In the genomic region with DNA sequence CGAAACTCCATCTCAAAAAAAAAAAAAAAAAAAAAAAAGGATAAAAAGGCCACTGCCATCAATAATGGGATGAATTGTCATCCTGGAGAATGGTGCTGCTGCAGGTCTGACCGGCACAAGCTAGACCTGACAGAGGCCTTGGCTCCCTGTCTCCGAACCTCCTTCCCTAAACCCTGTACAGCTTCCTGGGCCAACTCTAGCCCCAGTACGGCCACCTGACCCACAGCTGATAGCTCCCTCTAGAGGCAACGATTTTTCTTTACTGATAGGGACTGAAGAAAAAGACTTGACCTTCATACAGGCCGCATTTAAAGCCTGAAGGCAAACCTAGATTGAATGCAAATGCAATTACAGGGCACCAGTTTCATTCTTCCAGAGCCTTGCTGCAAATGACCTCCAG, we compare ENCODE assay signal across 1 cellular context.
TF ChIP-seq lines count a peak whose summit lies in the region.

No MANE protein-coding gene starts in this region.

TF ChIP-seq in H1, 55 proteins besides CTCF, POLR2A, EP300 and RAD21:
- TF ChIP-seq KDM1A (IDR thresholded peaks at IDR 0.05; ENCODE audit: borderline replicate concordance, low read length) (no peak), GABPA (IDR thresholded peaks at IDR 0.05; ENCODE audit: borderline replicate concordance, insufficient read depth, low read length) (peak; percentile 45; the same call in 1 of the 2 replicates), HDAC6 (IDR thresholded peaks at IDR 0.05; ENCODE audit: low read depth, low read length) (no peak), RFX5 (IDR thresholded peaks at IDR 0.05; ENCODE audit: borderline replicate concordance, low read depth, low read length) (no peak), RBBP5 (IDR thresholded peaks at IDR 0.05; ENCODE audit: borderline replicate concordance, low read depth, low read length) (no peak), ASH2L (IDR thresholded peaks at IDR 0.05; ENCODE audit: low read length) (no peak), PHF8 (conservative IDR thresholded peaks at IDR 0.05; ENCODE audit: low read depth, low read length) (no peak), CREB1 (IDR thresholded peaks at IDR 0.05) (no peak), SP4 (IDR thresholded peaks at IDR 0.05; ENCODE audit: low read length) (no peak), NANOG (IDR thresholded peaks at IDR 0.05; ENCODE audit: insufficient read depth, low read depth, low read length, poor library complexity, severe bottlenecking) (no peak), CTBP2 (IDR thresholded peaks at IDR 0.05; ENCODE audit: borderline replicate concordance, insufficient read depth, insufficient read length, low read length) (no peak), TEAD4 (IDR thresholded peaks at IDR 0.05; ENCODE audit: low read depth, low read length) (peak; percentile 86), TCF12 (IDR thresholded peaks at IDR 0.05; ENCODE audit: low read depth, low read length) (no peak), CEBPB (IDR thresholded peaks at IDR 0.05; ENCODE audit: low read depth, low read length) (no peak), POLR2AphosphoS5 (IDR thresholded peaks at IDR 0.05; ENCODE audit: low read depth, low read length) (no peak), SRF (IDR thresholded peaks at IDR 0.05; ENCODE audit: low read depth, low read length) (no peak), SIN3A (conservative IDR thresholded peaks at IDR 0.05 in 1 of 2, IDR thresholded peaks at IDR 0.05 in 1 of 2; ENCODE audit: low read depth in 1 of 2, low read length in 2 of 2) (no peak; a peak in 1 of 4 replicates)
- TF ChIP-seq, protein P1, sequence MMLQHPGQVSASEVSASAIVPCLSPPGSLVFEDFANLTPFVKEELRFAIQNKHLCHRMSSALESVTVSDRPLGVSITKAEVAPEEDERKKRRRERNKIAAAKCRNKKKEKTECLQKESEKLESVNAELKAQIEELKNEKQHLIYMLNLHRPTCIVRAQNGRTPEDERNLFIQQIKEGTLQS (IDR thresholded peaks at IDR 0.05; ENCODE audit: insufficient read depth, low read depth, low read length) = 0 out of 2 replicates have a peak, but pooled peaks have one; percentile 41
- TF ChIP-seq, protein P2, sequence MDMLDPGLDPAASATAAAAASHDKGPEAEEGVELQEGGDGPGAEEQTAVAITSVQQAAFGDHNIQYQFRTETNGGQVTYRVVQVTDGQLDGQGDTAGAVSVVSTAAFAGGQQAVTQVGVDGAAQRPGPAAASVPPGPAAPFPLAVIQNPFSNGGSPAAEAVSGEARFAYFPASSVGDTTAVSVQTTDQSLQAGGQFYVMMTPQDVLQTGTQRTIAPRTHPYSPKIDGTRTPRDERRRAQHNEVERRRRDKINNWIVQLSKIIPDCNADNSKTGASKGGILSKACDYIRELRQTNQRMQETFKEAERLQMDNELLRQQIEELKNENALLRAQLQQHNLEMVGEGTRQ (IDR thresholded peaks at IDR 0.05; ENCODE audit: low read length) = peak; percentile 53; the same call in 1 of the 2 replicates
- TF ChIP-seq, protein P3, sequence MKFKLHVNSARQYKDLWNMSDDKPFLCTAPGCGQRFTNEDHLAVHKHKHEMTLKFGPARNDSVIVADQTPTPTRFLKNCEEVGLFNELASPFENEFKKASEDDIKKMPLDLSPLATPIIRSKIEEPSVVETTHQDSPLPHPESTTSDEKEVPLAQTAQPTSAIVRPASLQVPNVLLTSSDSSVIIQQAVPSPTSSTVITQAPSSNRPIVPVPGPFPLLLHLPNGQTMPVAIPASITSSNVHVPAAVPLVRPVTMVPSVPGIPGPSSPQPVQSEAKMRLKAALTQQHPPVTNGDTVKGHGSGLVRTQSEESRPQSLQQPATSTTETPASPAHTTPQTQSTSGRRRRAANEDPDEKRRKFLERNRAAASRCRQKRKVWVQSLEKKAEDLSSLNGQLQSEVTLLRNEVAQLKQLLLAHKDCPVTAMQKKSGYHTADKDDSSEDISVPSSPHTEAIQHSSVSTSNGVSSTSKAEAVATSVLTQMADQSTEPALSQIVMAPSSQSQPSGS (IDR thresholded peaks at IDR 0.05; ENCODE audit: low read length) = no peak
- TF ChIP-seq, protein P4, sequence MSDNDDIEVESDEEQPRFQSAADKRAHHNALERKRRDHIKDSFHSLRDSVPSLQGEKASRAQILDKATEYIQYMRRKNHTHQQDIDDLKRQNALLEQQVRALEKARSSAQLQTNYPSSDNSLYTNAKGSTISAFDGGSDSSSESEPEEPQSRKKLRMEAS (IDR thresholded peaks at IDR 0.05) = no peak
- TF ChIP-seq, protein P5, sequence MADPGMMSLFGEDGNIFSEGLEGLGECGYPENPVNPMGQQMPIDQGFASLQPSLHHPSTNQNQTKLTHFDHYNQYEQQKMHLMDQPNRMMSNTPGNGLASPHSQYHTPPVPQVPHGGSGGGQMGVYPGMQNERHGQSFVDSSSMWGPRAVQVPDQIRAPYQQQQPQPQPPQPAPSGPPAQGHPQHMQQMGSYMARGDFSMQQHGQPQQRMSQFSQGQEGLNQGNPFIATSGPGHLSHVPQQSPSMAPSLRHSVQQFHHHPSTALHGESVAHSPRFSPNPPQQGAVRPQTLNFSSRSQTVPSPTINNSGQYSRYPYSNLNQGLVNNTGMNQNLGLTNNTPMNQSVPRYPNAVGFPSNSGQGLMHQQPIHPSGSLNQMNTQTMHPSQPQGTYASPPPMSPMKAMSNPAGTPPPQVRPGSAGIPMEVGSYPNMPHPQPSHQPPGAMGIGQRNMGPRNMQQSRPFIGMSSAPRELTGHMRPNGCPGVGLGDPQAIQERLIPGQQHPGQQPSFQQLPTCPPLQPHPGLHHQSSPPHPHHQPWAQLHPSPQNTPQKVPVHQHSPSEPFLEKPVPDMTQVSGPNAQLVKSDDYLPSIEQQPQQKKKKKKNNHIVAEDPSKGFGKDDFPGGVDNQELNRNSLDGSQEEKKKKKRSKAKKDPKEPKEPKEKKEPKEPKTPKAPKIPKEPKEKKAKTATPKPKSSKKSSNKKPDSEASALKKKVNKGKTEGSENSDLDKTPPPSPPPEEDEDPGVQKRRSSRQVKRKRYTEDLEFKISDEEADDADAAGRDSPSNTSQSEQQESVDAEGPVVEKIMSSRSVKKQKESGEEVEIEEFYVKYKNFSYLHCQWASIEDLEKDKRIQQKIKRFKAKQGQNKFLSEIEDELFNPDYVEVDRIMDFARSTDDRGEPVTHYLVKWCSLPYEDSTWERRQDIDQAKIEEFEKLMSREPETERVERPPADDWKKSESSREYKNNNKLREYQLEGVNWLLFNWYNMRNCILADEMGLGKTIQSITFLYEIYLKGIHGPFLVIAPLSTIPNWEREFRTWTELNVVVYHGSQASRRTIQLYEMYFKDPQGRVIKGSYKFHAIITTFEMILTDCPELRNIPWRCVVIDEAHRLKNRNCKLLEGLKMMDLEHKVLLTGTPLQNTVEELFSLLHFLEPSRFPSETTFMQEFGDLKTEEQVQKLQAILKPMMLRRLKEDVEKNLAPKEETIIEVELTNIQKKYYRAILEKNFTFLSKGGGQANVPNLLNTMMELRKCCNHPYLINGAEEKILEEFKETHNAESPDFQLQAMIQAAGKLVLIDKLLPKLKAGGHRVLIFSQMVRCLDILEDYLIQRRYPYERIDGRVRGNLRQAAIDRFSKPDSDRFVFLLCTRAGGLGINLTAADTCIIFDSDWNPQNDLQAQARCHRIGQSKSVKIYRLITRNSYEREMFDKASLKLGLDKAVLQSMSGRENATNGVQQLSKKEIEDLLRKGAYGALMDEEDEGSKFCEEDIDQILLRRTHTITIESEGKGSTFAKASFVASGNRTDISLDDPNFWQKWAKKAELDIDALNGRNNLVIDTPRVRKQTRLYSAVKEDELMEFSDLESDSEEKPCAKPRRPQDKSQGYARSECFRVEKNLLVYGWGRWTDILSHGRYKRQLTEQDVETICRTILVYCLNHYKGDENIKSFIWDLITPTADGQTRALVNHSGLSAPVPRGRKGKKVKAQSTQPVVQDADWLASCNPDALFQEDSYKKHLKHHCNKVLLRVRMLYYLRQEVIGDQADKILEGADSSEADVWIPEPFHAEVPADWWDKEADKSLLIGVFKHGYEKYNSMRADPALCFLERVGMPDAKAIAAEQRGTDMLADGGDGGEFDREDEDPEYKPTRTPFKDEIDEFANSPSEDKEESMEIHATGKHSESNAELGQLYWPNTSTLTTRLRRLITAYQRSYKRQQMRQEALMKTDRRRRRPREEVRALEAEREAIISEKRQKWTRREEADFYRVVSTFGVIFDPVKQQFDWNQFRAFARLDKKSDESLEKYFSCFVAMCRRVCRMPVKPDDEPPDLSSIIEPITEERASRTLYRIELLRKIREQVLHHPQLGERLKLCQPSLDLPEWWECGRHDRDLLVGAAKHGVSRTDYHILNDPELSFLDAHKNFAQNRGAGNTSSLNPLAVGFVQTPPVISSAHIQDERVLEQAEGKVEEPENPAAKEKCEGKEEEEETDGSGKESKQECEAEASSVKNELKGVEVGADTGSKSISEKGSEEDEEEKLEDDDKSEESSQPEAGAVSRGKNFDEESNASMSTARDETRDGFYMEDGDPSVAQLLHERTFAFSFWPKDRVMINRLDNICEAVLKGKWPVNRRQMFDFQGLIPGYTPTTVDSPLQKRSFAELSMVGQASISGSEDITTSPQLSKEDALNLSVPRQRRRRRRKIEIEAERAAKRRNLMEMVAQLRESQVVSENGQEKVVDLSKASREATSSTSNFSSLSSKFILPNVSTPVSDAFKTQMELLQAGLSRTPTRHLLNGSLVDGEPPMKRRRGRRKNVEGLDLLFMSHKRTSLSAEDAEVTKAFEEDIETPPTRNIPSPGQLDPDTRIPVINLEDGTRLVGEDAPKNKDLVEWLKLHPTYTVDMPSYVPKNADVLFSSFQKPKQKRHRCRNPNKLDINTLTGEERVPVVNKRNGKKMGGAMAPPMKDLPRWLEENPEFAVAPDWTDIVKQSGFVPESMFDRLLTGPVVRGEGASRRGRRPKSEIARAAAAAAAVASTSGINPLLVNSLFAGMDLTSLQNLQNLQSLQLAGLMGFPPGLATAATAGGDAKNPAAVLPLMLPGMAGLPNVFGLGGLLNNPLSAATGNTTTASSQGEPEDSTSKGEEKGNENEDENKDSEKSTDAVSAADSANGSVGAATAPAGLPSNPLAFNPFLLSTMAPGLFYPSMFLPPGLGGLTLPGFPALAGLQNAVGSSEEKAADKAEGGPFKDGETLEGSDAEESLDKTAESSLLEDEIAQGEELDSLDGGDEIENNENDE (IDR thresholded peaks at IDR 0.05; ENCODE audit: insufficient replicate concordance, low read length) = no peak
